ENCODE assay signal across 15 cellular contexts in genomic region chr9:8651830-8652229, GRCh38.
DNase-seq lines count a peak whose midpoint lies in the region; ATAC-seq and TF ChIP-seq lines count a peak whose summit lies in the region.
"Had no signal": no experiment of that assay in that cellular context is flagged by ENCODE, and none has a peak within 500 bp of the region (broad histone marks: within the 10 kb centered on the region; RNA-seq: fewer than 3 reads in every experiment).

No MANE protein-coding gene starts in this region.

- no peak overlapping the region for H3K9ac ChIP-seq in skeletal muscle tissue (ENCODE audit: low read depth in 1 of 3, low read length in 3 of 3)
- H3K9ac ChIP-seq: KMS-11 had no signal

- no peak overlapping the region for H3K4me3 ChIP-seq in skeletal muscle tissue (ENCODE audit: low read length in 3 of 3)
- H3K4me3 ChIP-seq in foreskin fibroblast (ENCODE audit: low read depth in 1 of 2, low read length in 2 of 2), result no peak overlapping the region
- H3K4me3 ChIP-seq: MG63, SK-N-MC had no signal

- TF ChIP-seq CTCF in foreskin fibroblast (IDR thresholded peaks at IDR 0.05; ENCODE audit: low read depth, low read length), result no peak

- H3K36me3 ChIP-seq in skeletal muscle tissue (ENCODE audit: control insufficient read depth in 3 of 3, insufficient read depth in 3 of 3, low read length in 3 of 3), result no peaks in the 10 kb centered on the region
- H3K36me3 ChIP-seq: MG63 had no signal

- peak overlapping the region; percentile 55 for H3K27ac ChIP-seq in skeletal muscle tissue (ENCODE audit: low read depth, low read length)
- H3K27ac ChIP-seq: KMS-11, SK-N-MC had no signal

- DNase-seq in NCI-H2227 (lab: John Stamatoyannopoulos, UW; ENCODE audit: unreplicated experiment) (peak; percentile 18), astrocyte of the hippocampus (ENCODE audit: low read depth, low spot score) (peak; percentile 56), globus pallidus (ENCODE audit: low spot score) (peak; percentile 52), MV-4-11 (lab: John Stamatoyannopoulos, UW) (no peak), foreskin fibroblast (no peak)
- DNase-seq: CD8-positive, alpha-beta memory T cell; MG63; NCI-H187 treated with DMSO at 0.1 percent for 48 hours; NCI-H2171 treated with DMSO at 0.1 percent for 48 hours; NCI-H524 treated with DMSO at 0.1 percent for 48 hours; PC-3 had no signal

- H3K9me3 ChIP-seq in skeletal muscle tissue (ENCODE audit: control insufficient read depth in 3 of 3, low read length in 3 of 3), result no peaks in the 10 kb centered on the region
- H3K9me3 ChIP-seq: MG63 had no signal

- no peaks in the 10 kb centered on the region for H3K27me3 ChIP-seq in skeletal muscle tissue (ENCODE audit: control insufficient read depth in 3 of 3, insufficient read depth in 3 of 3, low read length in 3 of 3)
- H3K27me3 ChIP-seq: MG63 had no signal

- no peak for ATAC-seq in GM18868 (IDR thresholded peaks at IDR 0.05; ENCODE audit: unreplicated experiment)
- ATAC-seq: PC-3 had no signal

- H3K4me1 ChIP-seq in skeletal muscle tissue (ENCODE audit: control insufficient read depth in 3 of 3, insufficient read depth in 3 of 3, low read length in 3 of 3), result peaks cover 0 to 6% (median 0%) of the 10 kb centered on the region in 3 donors

Comparison
In these comparisons a context has a peak if more than half of its experiments do, and no peak if none do; other contexts are left out.
1. DNase-seq: peak in NCI-H2227 (single experiment), astrocyte of the hippocampus (single experiment) and globus pallidus (single experiment); none in MV-4-11 (single experiment) and foreskin fibroblast (0 of 2).